In genomic region chr10:32340596-32341180, GRCh38 we compare ENCODE assay signal across 16 cellular contexts. TPM values are rescaled to one million over a fixed set of nuclear protein-coding genes. Genes with fewer than 3 reads are reported as not detected.
DNase-seq lines count a peak whose midpoint lies in the region; ATAC-seq and TF ChIP-seq lines count a peak whose summit lies in the region.
"Had no signal": no experiment of that assay in that cellular context is flagged by ENCODE, and none has a peak within 500 bp of the region (broad histone marks: within the 10 kb centered on the region; RNA-seq: fewer than 3 reads in every experiment).

No MANE protein-coding gene starts in this region.

- intact Hi-C loops in gastrocnemius medialis (cut with DNase I; ENCODE audit: low total_unique reads): no loop called here

- H3K27me3 ChIP-seq in SU-DHL-6 (ENCODE audit: low read length) (no peaks in the 10 kb centered on the region), subcutaneous abdominal adipose tissue (ENCODE audit: control insufficient read depth in 5 of 5, insufficient read depth in 4 of 5, low read length in 5 of 5) (no peaks in the 10 kb centered on the region), gastrocnemius medialis (no peaks in the 10 kb centered on the region)
- H3K27me3 ChIP-seq: spleen had no signal

- H3K4me2 ChIP-seq in SU-DHL-6 (ENCODE audit: low read depth, low read length, poor library complexity, severe bottlenecking): peak overlapping the region; percentile 36

- H4K20me1 ChIP-seq in SU-DHL-6 (ENCODE audit: low read depth, low read length): peaks cover 14% of the 10 kb centered on the region

- H3K4me1 ChIP-seq in subcutaneous abdominal adipose tissue (ENCODE audit: control insufficient read depth in 5 of 5, insufficient read depth in 5 of 5, low read length in 5 of 5): peaks cover 2 to 82% (median 69%) of the 10 kb centered on the region in 5 donors
- peaks cover 89 to 92% of the 10 kb centered on the region in 2 donors for H3K4me1 ChIP-seq in gastrocnemius medialis

- TF ChIP-seq CTCF in SU-DHL-6 (IDR thresholded peaks at IDR 0.05; ENCODE audit: insufficient read depth, low read length, poor library complexity, severe bottlenecking) (no peak), coronary artery (IDR thresholded peaks at IDR 0.05) (no peak), gastrocnemius medialis (IDR thresholded peaks at IDR 0.05 in 4 of 5, conservative IDR thresholded peaks at IDR 0.05 in 1 of 5) (no peak)

- H3K36me3 ChIP-seq in SU-DHL-6 (ENCODE audit: low read length): peaks cover 18% of the 10 kb centered on the region; the same call in 1 of the 2 replicates
- peaks cover 0 to 3% (median 0%) of the 10 kb centered on the region in 5 donors for H3K36me3 ChIP-seq in subcutaneous abdominal adipose tissue (ENCODE audit: control insufficient read depth in 5 of 5, insufficient read depth in 5 of 5, low read length in 5 of 5)
- no peaks in the 10 kb centered on the region for H3K36me3 ChIP-seq in gastrocnemius medialis

- in situ Hi-C loops in gastrocnemius medialis (cut with MboI; ENCODE audit: low sequenced_read_pairs in 4 of 4): loop anchor here in 2 of 4 donors (10.0 to 25.0 kb wide), 2 partner anchors 86 to 278 kb away; partner anchors contain the start of gene KIF5B (in 1 of the 2)

- no peaks in the 10 kb centered on the region; the same call in 1 of the 2 replicates for H3F3A ChIP-seq in SU-DHL-6 (ENCODE audit: insufficient read depth)

- H3K9me3 ChIP-seq in SU-DHL-6 (ENCODE audit: insufficient read depth, low read length) (no peaks in the 10 kb centered on the region), subcutaneous abdominal adipose tissue (ENCODE audit: control insufficient read depth in 5 of 5, low read length in 5 of 5) (no peaks in the 10 kb centered on the region), gastrocnemius medialis (no peaks in the 10 kb centered on the region)
- H3K9me3 ChIP-seq: SK-N-SH, spleen had no signal

- ATAC-seq in gastrocnemius medialis: no peak
- ATAC-seq: left ventricle myocardium superior had no signal

- H3K27ac ChIP-seq in SU-DHL-6 (ENCODE audit: low read depth, low read length) (no peak overlapping the region), coronary artery (no peak overlapping the region), subcutaneous abdominal adipose tissue (ENCODE audit: low read depth, low read length) (peak overlapping the region; percentile 0), gastrocnemius medialis (peak overlapping the region in 1 of 4 donors; percentile 55)
- H3K27ac ChIP-seq: spleen had no signal

- TF ChIP-seq POLR2A in gastrocnemius medialis (IDR thresholded peaks at IDR 0.05): no peak

- H3K9ac ChIP-seq in SU-DHL-6 (ENCODE audit: low read length) (no peak overlapping the region), subcutaneous abdominal adipose tissue (ENCODE audit: low read length in 5 of 5) (peak overlapping the region in 1 of 5 donors; percentile 21)
- H3K9ac ChIP-seq: SK-N-SH had no signal

- H2AFZ ChIP-seq in SU-DHL-6 (ENCODE audit: low read depth, low read length, severe bottlenecking): no peak overlapping the region

- H3K4me3 ChIP-seq in SU-DHL-6 (ENCODE audit: insufficient read depth, low read length, poor library complexity, severe bottlenecking) (no peak overlapping the region), coronary artery (peak overlapping the region; percentile 32), subcutaneous abdominal adipose tissue (ENCODE audit: low read depth in 1 of 5, low read length in 5 of 5) (no peak overlapping the region), gastrocnemius medialis (peak overlapping the region in 1 of 4 donors; percentile 17)
- H3K4me3 ChIP-seq: spleen had no signal

- DNase-seq in stimulated activated CD4-positive, alpha-beta T cell treated with anti-CD3 and anti-CD28 coated beads, Interleukin-4, amount 100 ng/mL, for 24 hours: peak; percentile 33
- no peak for DNase-seq in stimulated activated CD4-positive, alpha-beta T cell treated with anti-CD3 and anti-CD28 coated beads, Interleukin-12 subunit alpha, Interleukin-12 subunit beta, amount 100 ng/mL, for 4 hours
- DNase-seq in coronary artery (ENCODE audit: low spot score) (no peak), gastrocnemius medialis (no peak), SW 1271 (lab: John Stamatoyannopoulos, UW) (no peak)
- DNase-seq: AML-193, Calu3, endodermal cell, Kasumi-1, left ventricle myocardium superior, NCI-H1092 treated with DMSO at 0.1 percent for 48 hours, NCI-H2081 treated with DMSO at 0.1 percent for 48 hours, SK-N-SH, spleen had no signal

- peaks cover 100% of the 10 kb centered on the region for H3K79me2 ChIP-seq in SU-DHL-6 (ENCODE audit: insufficient read depth, low read length)

- no peaks in the 10 kb centered on the region for H3K9me2 ChIP-seq in SU-DHL-6 (replicated peaks; ENCODE audit: insufficient read depth, low read length)
- H3K9me2 ChIP-seq: SK-N-SH had no signal

RNA-seq across cellular contexts. Expression of gene EPC1, which starts 6.3 kb away (rescaled TPM):
- 10 to 100 TPM; 25.0 to 37.9 (median 29.3) TPM for total RNA-seq in gastrocnemius medialis
